Comparison of ENCODE assay signal across 11 cellular contexts in the genomic region with DNA sequence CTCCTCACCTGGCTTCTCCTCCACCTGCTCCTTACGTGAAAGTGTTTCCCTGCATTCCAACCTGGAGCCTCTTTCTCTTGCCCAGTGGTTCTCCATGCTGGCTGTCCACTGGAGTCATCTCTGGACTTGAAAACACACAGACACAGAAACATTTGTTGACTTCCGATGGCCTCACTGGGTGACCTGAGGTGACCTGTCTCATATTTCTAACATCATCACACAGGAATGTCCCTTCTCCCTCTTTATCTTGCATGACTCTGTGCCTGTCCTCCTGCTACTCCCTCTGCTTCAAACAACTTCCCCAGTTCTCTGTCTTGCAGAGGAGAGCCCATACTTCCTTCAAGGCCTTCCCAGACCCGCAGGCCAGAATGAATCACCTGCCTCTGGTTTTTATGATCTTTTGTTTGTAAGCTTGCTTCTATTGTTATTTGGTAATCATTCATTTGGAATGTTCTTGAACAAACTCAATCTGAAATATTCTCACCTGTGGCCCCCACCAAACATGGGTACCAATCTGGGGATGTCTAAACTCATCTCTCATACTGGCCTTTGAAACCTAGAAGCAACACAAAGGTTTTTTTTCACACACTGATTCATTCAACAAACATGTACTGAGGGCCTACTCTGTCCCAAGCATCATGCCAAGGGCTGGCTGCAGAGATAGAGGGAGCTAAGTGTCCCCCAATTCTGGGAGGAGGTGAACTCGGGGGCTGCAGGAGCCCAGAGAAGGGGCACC. TPM values are rescaled to one million over a fixed set of nuclear protein-coding genes. Genes with fewer than 3 reads are reported as not detected.
DNase-seq lines count a peak whose midpoint lies in the region; ATAC-seq and TF ChIP-seq lines count a peak whose summit lies in the region.
"Had no signal": no experiment of that assay in that cellular context is flagged by ENCODE, and none has a peak within 500 bp of the region (broad histone marks: within the 10 kb centered on the region; RNA-seq: fewer than 3 reads in every experiment).

No MANE protein-coding gene starts in this region.

- ATAC-seq in mucosa of descending colon (peak; percentile 55), GM18909 (IDR thresholded peaks at IDR 0.05; ENCODE audit: poor library complexity, unreplicated experiment) (no peak), GM18858 (IDR thresholded peaks at IDR 0.05; ENCODE audit: unreplicated experiment) (no peak)
- ATAC-seq in activated CD8-positive, alpha-beta T cell treated with anti-CD3 and anti-CD28 coated beads, Interleukin-2, amount 10 ng/mL, durations not matched to agents 7 days and 5 days, result no peak

- 69 to 76% (median 74%) methylated on average over 4 of the region's 4 CpGs for WGBS in ovary, 3 donors

- intact Hi-C loops in mucosa of descending colon (cut with DNase I, micrococcal nuclease), result no loop called here
- intact Hi-C loops in ovary (cut with DNase I), result no loop called here

- no peaks in the 10 kb centered on the region for H3K27me3 ChIP-seq in ovary

- CTCF ChIA-PET in activated CD8-positive, alpha-beta T cell treated with anti-CD3 and anti-CD28 coated beads, Interleukin-2, amount 10 ng/mL, durations not matched to agents 7 days and 5 days (lab: Charles Lee), result no interaction called here

- DNase-seq in DMS53 (lab: John Stamatoyannopoulos, UW) (peak; percentile 68), OCI-M1 (lab: John Stamatoyannopoulos, UW) (peak; percentile 16), epithelial cell of proximal tubule (ENCODE audit: low read depth) (peak; percentile 13), mucosa of descending colon (peak in 1 of 3 donors; percentile 16), ovary (no peak)
- no peak for DNase-seq in activated CD8-positive, alpha-beta T cell treated with anti-CD3 and anti-CD28 coated beads, Interleukin-2, amount 10 ng/mL, durations not matched to agents 7 days and 5 days
- DNase-seq: NCI-H1092 treated with DMSO at 0.1 percent for 48 hours; stimulated activated CD4-positive, alpha-beta T cell treated with anti-CD3 and anti-CD28 coated beads, Interleukin-4, amount 100 ng/mL, for 24 hours had no signal

- TF ChIP-seq EP300 in ovary (IDR thresholded peaks at IDR 0.05), result no peak

- H3K9me3 ChIP-seq in mucosa of descending colon (no peaks in the 10 kb centered on the region), ovary (no peaks in the 10 kb centered on the region)

- POLR2A ChIA-PET in activated CD8-positive, alpha-beta T cell treated with anti-CD3 and anti-CD28 coated beads, Interleukin-2, amount 10 ng/mL, durations not matched to agents 7 days and 5 days (lab: Charles Lee), result no interaction called here

- H3K9me3 Mint-ChIP-seq in activated CD8-positive, alpha-beta T cell treated with anti-CD3 and anti-CD28 coated beads, Interleukin-2, amount 10 ng/mL, durations not matched to agents 7 days and 5 days (ENCODE audit: insufficient read depth), result no peaks in the 10 kb centered on the region
- H3K9me3 Mint-ChIP-seq: T-helper 2 cell treated with Interferon-gamma antibody and Interleukin-4, amounts not matched to agents 5 μg/mL and 100 μg/mL, for 36 hours had no signal

- no peaks in the 10 kb centered on the region for H3K36me3 Mint-ChIP-seq in activated CD8-positive, alpha-beta T cell treated with anti-CD3 and anti-CD28 coated beads, Interleukin-2, amount 10 ng/mL, durations not matched to agents 7 days and 5 days (ENCODE audit: low read depth)

- peaks cover 24% of the 10 kb centered on the region for H3K4me1 Mint-ChIP-seq in activated CD8-positive, alpha-beta T cell treated with anti-CD3 and anti-CD28 coated beads, Interleukin-2, amount 10 ng/mL, durations not matched to agents 7 days and 5 days (ENCODE audit: low read depth)

- H3K4me3 ChIP-seq in epithelial cell of proximal tubule (ENCODE audit: low read depth, low read length) (no peak overlapping the region), mucosa of descending colon (no peak overlapping the region), ovary (no peak overlapping the region)

- no peak overlapping the region for H3K27ac ChIP-seq in ovary

- no peak overlapping the region for H3K4me3 Mint-ChIP-seq in activated CD8-positive, alpha-beta T cell treated with anti-CD3 and anti-CD28 coated beads, Interleukin-2, amount 10 ng/mL, durations not matched to agents 7 days and 5 days
- H3K4me3 Mint-ChIP-seq: T-helper 2 cell treated with Interferon-gamma antibody and Interleukin-4, amounts not matched to agents 5 μg/mL and 100 μg/mL, for 36 hours had no signal

- H3K36me3 ChIP-seq in mucosa of descending colon (ENCODE audit: low read depth) (no peaks in the 10 kb centered on the region), ovary (no peaks in the 10 kb centered on the region)

- TF ChIP-seq CTCF in epithelial cell of proximal tubule (conservative IDR thresholded peaks at IDR 0.05; ENCODE audit: low read depth, low read length) (no peak), mucosa of descending colon (IDR thresholded peaks at IDR 0.05) (no peak), ovary (IDR thresholded peaks at IDR 0.05) (no peak)

- peaks cover 6% of the 10 kb centered on the region for H3K4me1 ChIP-seq in mucosa of descending colon (ENCODE audit: low read depth)
- no peaks in the 10 kb centered on the region for H3K4me1 ChIP-seq in ovary (ENCODE audit: insufficient read depth)

- no peak overlapping the region for H3K27ac Mint-ChIP-seq in activated CD8-positive, alpha-beta T cell treated with anti-CD3 and anti-CD28 coated beads, Interleukin-2, amount 10 ng/mL, durations not matched to agents 7 days and 5 days
- H3K27ac Mint-ChIP-seq: T-helper 2 cell treated with Interferon-gamma antibody and Interleukin-4, amounts not matched to agents 5 μg/mL and 100 μg/mL, for 36 hours had no signal

- TF ChIP-seq POLR2A in ovary (IDR thresholded peaks at IDR 0.05), result no peak

- peaks cover 12% of the 10 kb centered on the region for H3K27me3 Mint-ChIP-seq in activated CD8-positive, alpha-beta T cell treated with anti-CD3 and anti-CD28 coated beads, Interleukin-2, amount 10 ng/mL, durations not matched to agents 7 days and 5 days (ENCODE audit: low read depth)

RNA-seq across cellular contexts. Expression of gene RIN3, which starts 9.7 kb away (rescaled TPM):
- total RNA-seq in epithelial cell of proximal tubule, result 4.0 and 7.4 TPM in 2 replicates
- 10 to 100 TPM; 26.2 to 51.0 (median 32.9) TPM for total RNA-seq in mucosa of descending colon
- total RNA-seq in activated CD8-positive, alpha-beta T cell treated with anti-CD3 and anti-CD28 coated beads, Interleukin-2, amount 10 ng/mL, durations not matched to agents 7 days and 5 days, result 10 to 100 TPM; 85.6 to 89.0 TPM
- 10 to 100 TPM in 5 of 7 donors, 1 to 10 TPM in 2; 6.2 to 27.9 (median 17.0) TPM for total RNA-seq in ovary
- polyA plus RNA-seq in ovary, result 1 to 10 TPM; 3.8 to 8.1 TPM

Comparison
In these comparisons a context has a peak if more than half of its experiments do, and no peak if none do; other contexts are left out.
1. DNase-seq: peak in DMS53 (single experiment), OCI-M1 (single experiment) and epithelial cell of proximal tubule (single experiment); none in activated CD8-positive, alpha-beta T cell treated with anti-CD3 and anti-CD28 coated beads, Interleukin-2, amount 10 ng/mL, durations not matched to agents 7 days and 5 days (single experiment) and ovary (0 of 5).